ENCODE assay signal across 1 cellular context in genomic region chr17:7329360-7330098, GRCh38.
TF ChIP-seq lines count a peak whose summit lies in the region.

No MANE protein-coding gene starts in this region.

TF ChIP-seq in K562, 482 proteins besides CTCF, POLR2A, EP300 and RAD21 (continued from another document and continues in another):
- no peak for TF ChIP-seq ZMIZ1 (IDR thresholded peaks at IDR 0.05; ENCODE audit: low read depth in 2 of 2, low read length in 2 of 2)
- TF ChIP-seq ZC3H11A (IDR thresholded peaks at IDR 0.05; ENCODE audit: low read depth, low read length), result no peak
- no peak for TF ChIP-seq ZBTB49 (CRISPR knock-in tag; IDR thresholded peaks at IDR 0.05; ENCODE audit: borderline replicate concordance)
- peak; percentile 56 for TF ChIP-seq HNRNPLL (IDR thresholded peaks at IDR 0.05; ENCODE audit: low read depth, low read length, poor library complexity, severe bottlenecking)
- TF ChIP-seq PCBP2 (IDR thresholded peaks at IDR 0.05; ENCODE audit: low read depth, low read length, poor library complexity, severe bottlenecking), result no peak
- no peak for TF ChIP-seq ZNF785 (CRISPR knock-in tag; IDR thresholded peaks at IDR 0.05)
- TF ChIP-seq GTF2A2 (tag; IDR thresholded peaks at IDR 0.05), result no peak
- TF ChIP-seq SAP30 (IDR thresholded peaks at IDR 0.05; ENCODE audit: borderline replicate concordance, insufficient read depth, low read depth, low read length, poor library complexity, severe bottlenecking), result peak; percentile 70
- TF ChIP-seq ARID4B (CRISPR knock-in tag; IDR thresholded peaks at IDR 0.05), result peak; percentile 7; the same call in 1 of the 2 replicates
- TF ChIP-seq CBX1 (IDR thresholded peaks at IDR 0.05; ENCODE audit: low read depth), result no peak
- no peak for TF ChIP-seq ZNF253 (CRISPR knock-in tag; conservative IDR thresholded peaks at IDR 0.05)
- 0 out of 2 replicates have a peak, but pooled peaks have one; percentile 27 for TF ChIP-seq CTBP1 (IDR thresholded peaks at IDR 0.05; ENCODE audit: borderline replicate concordance)
- TF ChIP-seq HDAC1 (IDR thresholded peaks at IDR 0.05), result 0 out of 4 replicates have a peak, but pooled peaks of 1 of the 2 experiments have one; percentile 51
- no peak for TF ChIP-seq PRPF4 (IDR thresholded peaks at IDR 0.05; ENCODE audit: insufficient read depth, low read depth, low read length, poor library complexity, severe bottlenecking)
- no peak for TF ChIP-seq ZNF507 (tag; conservative IDR thresholded peaks at IDR 0.05)
- no peak for TF ChIP-seq ZNF830 (CRISPR knock-in tag; IDR thresholded peaks at IDR 0.05)
- 0 out of 2 replicates have a peak, but pooled peaks have one; percentile 25 for TF ChIP-seq ZNF444 (CRISPR knock-in tag; IDR thresholded peaks at IDR 0.05)
- peak; percentile 55 for TF ChIP-seq SUPT5H (IDR thresholded peaks at IDR 0.05)
- peak; percentile 47 to 72; a peak in 3 of 4 replicates for TF ChIP-seq MAZ (CRISPR knock-in tag; conservative IDR thresholded peaks at IDR 0.05 in 1 of 2, IDR thresholded peaks at IDR 0.05 in 1 of 2)
- TF ChIP-seq RERE (CRISPR knock-in tag; IDR thresholded peaks at IDR 0.05; ENCODE audit: borderline replicate concordance), result no peak
- no peak for TF ChIP-seq RB1 (IDR thresholded peaks at IDR 0.05; ENCODE audit: low read depth)
- no peak for TF ChIP-seq USF2 (CRISPR knock-in tag; IDR thresholded peaks at IDR 0.05)
- no peak for TF ChIP-seq NR2F6 (CRISPR knock-in tag; IDR thresholded peaks at IDR 0.05)
- no peak for TF ChIP-seq SLC30A9 (CRISPR knock-in tag; IDR thresholded peaks at IDR 0.05)
- peak; percentile 86 for TF ChIP-seq PRDM10 (IDR thresholded peaks at IDR 0.05; ENCODE audit: partially characterized antibody)
- no peak for TF ChIP-seq ZNF717 (CRISPR knock-in tag; IDR thresholded peaks at IDR 0.05)
- no peak for TF ChIP-seq ATF1 (CRISPR knock-in tag; IDR thresholded peaks at IDR 0.05)
- TF ChIP-seq ATF1 (tag; IDR thresholded peaks at IDR 0.05), result peak; percentile 45; the same call in 1 of the 2 replicates
- no peak for TF ChIP-seq SOX6 (IDR thresholded peaks at IDR 0.05)
- no peak for TF ChIP-seq MAFG (tag; conservative IDR thresholded peaks at IDR 0.05)
- no peak for TF ChIP-seq MTA1 (IDR thresholded peaks at IDR 0.05; ENCODE audit: borderline replicate concordance)
- TF ChIP-seq CREB5 (CRISPR knock-in tag; IDR thresholded peaks at IDR 0.05), result no peak
- peak; percentile 14; the same call in 1 of the 2 replicates for TF ChIP-seq JUND (IDR thresholded peaks at IDR 0.05; ENCODE audit: borderline replicate concordance, low read depth, low read length)
- 0 out of 3 replicates have a peak, but pooled peaks have one; percentile 23 for TF ChIP-seq JUND (tag; IDR thresholded peaks at IDR 0.05; ENCODE audit: borderline replicate concordance, low read depth, low read length)
- TF ChIP-seq XRCC3 (IDR thresholded peaks at IDR 0.05), result no peak
- TF ChIP-seq SRF (CRISPR knock-in tag; IDR thresholded peaks at IDR 0.05), result no peak
- no peak for TF ChIP-seq ETS2 (tag; IDR thresholded peaks at IDR 0.05; ENCODE audit: borderline replicate concordance, poor library complexity, severe bottlenecking)
- TF ChIP-seq ZKSCAN3 (CRISPR knock-in tag; IDR thresholded peaks at IDR 0.05), result no peak
- peak; percentile 38; the same call in 1 of the 2 replicates for TF ChIP-seq TOE1 (IDR thresholded peaks at IDR 0.05; ENCODE audit: borderline replicate concordance)
- TF ChIP-seq TOE1 (CRISPR knock-in tag; IDR thresholded peaks at IDR 0.05; ENCODE audit: borderline replicate concordance, low read depth), result no peak
